In the genomic region with DNA sequence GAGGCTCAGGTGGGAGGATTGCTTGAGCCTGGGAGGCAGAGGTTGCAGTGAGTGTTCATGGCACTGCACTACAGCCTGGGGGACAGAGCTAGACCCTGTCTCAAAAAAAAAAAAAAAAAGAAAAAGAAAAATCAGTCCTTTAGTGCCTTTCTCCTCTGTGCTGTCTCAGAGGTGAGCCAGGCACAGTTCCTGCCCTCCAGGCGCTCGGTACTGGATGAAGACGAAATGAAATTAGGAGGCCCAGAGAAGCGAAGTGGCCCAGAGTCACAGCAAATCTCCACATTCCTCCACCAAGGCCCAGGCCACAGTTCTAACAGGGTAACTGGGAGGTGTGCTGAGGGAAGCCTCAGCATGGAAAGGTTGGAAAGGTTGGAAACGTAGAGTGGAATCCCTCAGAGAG, we compare ENCODE assay signal across 1 cellular context.
TF ChIP-seq lines count a peak whose summit lies in the region.

No MANE protein-coding gene starts in this region.

TF ChIP-seq in HepG2, 621 proteins besides CTCF, POLR2A, EP300 and RAD21:
- TF ChIP-seq YEATS4 (CRISPR knock-in tag; IDR thresholded peaks at IDR 0.05; ENCODE audit: borderline replicate concordance): peak; percentile 9; the same call in 1 of the 2 replicates
- TF ChIP-seq SMAD9 (CRISPR knock-in tag; IDR thresholded peaks at IDR 0.05): no peak
- no peak for TF ChIP-seq ZNF510 (CRISPR knock-in tag; IDR thresholded peaks at IDR 0.05; ENCODE audit: low read depth)
- TF ChIP-seq CCDC6 (CRISPR knock-in tag; IDR thresholded peaks at IDR 0.05): no peak
